In the genomic region with DNA sequence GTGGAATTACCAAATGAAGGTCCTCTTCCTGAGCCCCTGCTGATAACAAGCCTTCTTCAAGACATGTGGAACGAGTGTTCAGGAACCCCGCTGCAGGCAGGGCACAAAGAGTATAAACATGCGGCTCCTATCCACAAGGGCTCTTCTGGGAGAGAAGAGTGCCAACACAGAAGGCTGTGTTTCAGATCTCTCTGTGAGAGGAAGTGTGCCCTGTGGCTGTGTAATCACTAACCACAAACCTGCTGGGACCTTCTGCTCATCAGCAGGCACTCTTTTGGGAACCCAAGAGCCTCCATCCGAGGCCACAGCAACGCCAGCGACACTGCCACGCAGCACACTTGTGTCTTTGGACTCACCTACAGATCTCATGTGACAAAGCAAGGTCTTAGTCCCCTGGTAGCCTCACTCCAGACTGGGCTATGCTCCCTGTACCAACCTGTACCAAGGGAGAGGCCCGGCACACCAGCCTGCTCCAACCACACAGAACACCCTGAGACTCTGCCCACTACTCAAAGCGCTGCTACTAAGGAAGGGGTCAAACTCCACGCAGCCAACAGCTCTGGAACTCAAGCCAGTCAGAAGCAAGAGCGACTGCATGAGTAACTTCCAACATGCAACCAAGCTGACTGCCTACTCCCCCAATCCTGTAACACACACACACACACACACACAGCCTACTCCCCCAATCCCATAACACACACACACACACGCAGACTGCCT, we compare ENCODE assay signal across 7 cellular contexts. TPM values are rescaled to one million over a fixed set of nuclear protein-coding genes. Genes with fewer than 3 reads are reported as not detected.
DNase-seq lines count a peak whose midpoint lies in the region; ATAC-seq and TF ChIP-seq lines count a peak whose summit lies in the region.

No MANE protein-coding gene starts in this region.

- POLR2A ChIA-PET in Panc1 (lab: Charles Lee) = no interaction called here

- H3K36me3 Mint-ChIP-seq in HFFc6 (ENCODE audit: low read depth) (peaks cover 28% of the 10 kb centered on the region), endodermal cell (ENCODE audit: low read depth) (peaks cover 55% of the 10 kb centered on the region)

- H3K36me3 ChIP-seq in Panc1 (ENCODE audit: control insufficient read depth, insufficient read depth, low read length) (peaks cover 4% of the 10 kb centered on the region; the same call in 1 of the 2 replicates), endodermal cell (ENCODE audit: control insufficient read depth, insufficient read depth, low read length) (peaks cover 51% of the 10 kb centered on the region), skeletal muscle tissue (ENCODE audit: control insufficient read depth in 3 of 3, insufficient read depth in 3 of 3, low read length in 3 of 3) (peaks cover 14 to 29% (median 24%) of the 10 kb centered on the region in 3 donors), body of pancreas (replicated peaks in 1 of 2; ENCODE audit: insufficient read depth in 1 of 2, low read depth in 2 of 2) (peaks cover 0 to 3% of the 10 kb centered on the region in 2 donors)

- H3K27ac Mint-ChIP-seq in HFFc6 (0 out of 2 replicates have a peak overlapping the region, but pooled peaks have one; percentile 31), endodermal cell (peak overlapping the region; percentile 86)

- H3K27ac ChIP-seq in Panc1 (ENCODE audit: low read length) (peak overlapping the region; percentile 95), endodermal cell (ENCODE audit: low read depth, low read length) (no peak overlapping the region), skeletal muscle tissue (ENCODE audit: low read depth, low read length) (no peak overlapping the region), body of pancreas (no peak overlapping the region)

- TF ChIP-seq POLR2A in body of pancreas (IDR thresholded peaks at IDR 0.05) = no peak

- WGBS in endodermal cell (ENCODE audit: insufficient coverage in 1 of 2, insufficient read length in 1 of 2), 2 experiments = 94 to 96% methylated on average over 10 to 12 of the region's 12 CpGs
- WGBS in body of pancreas, 2 donors = 67 to 72% methylated on average over 5 to 12 of the region's 12 CpGs

- BruUV-seq in Panc1 (replicated peaks; lab: Mats Ljungman, UMichigan) = no TSS peak

- in situ Hi-C loops in Panc1 (cut with HindIII; ENCODE audit: low pct_unique_long_range_greater_than_20kb, low sequenced_read_pairs) = no loop called here

- peaks cover 2% of the 10 kb centered on the region; the same call in 1 of the 2 replicates for H3K27me3 Mint-ChIP-seq in HFFc6 (ENCODE audit: insufficient read depth)
- no peaks in the 10 kb centered on the region for H3K27me3 Mint-ChIP-seq in endodermal cell (ENCODE audit: insufficient read depth)

- H3K9me3 ChIP-seq in Panc1 (ENCODE audit: control insufficient read depth, insufficient read depth, low read depth, low read length) (no peaks in the 10 kb centered on the region), endodermal cell (ENCODE audit: control insufficient read depth, low read length) (no peaks in the 10 kb centered on the region), skeletal muscle tissue (ENCODE audit: control insufficient read depth in 3 of 3, low read length in 3 of 3) (no peaks in the 10 kb centered on the region), body of pancreas (no peaks in the 10 kb centered on the region)

- H3K27me3 ChIP-seq in Panc1 (ENCODE audit: control insufficient read depth, insufficient read depth, low read length) = no peaks in the 10 kb centered on the region
- no peaks in the 10 kb centered on the region for H3K27me3 ChIP-seq in endodermal cell (ENCODE audit: control insufficient read depth, insufficient read depth, low read length, poor library complexity, severe bottlenecking)
- no peaks in the 10 kb centered on the region for H3K27me3 ChIP-seq in skeletal muscle tissue (ENCODE audit: control insufficient read depth in 3 of 3, insufficient read depth in 3 of 3, low read length in 3 of 3)
- no peaks in the 10 kb centered on the region for H3K27me3 ChIP-seq in body of pancreas

- no peak overlapping the region for H3K9ac ChIP-seq in endodermal cell (ENCODE audit: extremely low read depth, low read length, poor library complexity, severe bottlenecking)
- peak overlapping the region in 2 of 3 donors; percentile 33 to 61 for H3K9ac ChIP-seq in skeletal muscle tissue (ENCODE audit: low read depth in 1 of 3, low read length in 3 of 3)

- H3K4me1 ChIP-seq in Panc1 (ENCODE audit: control insufficient read depth, insufficient read depth, low read length) (peaks cover 49% of the 10 kb centered on the region), endodermal cell (ENCODE audit: control insufficient read depth, insufficient read depth, low read length) (peaks cover 22% of the 10 kb centered on the region), skeletal muscle tissue (ENCODE audit: control insufficient read depth in 3 of 3, insufficient read depth in 3 of 3, low read length in 3 of 3) (peaks cover 50 to 55% (median 52%) of the 10 kb centered on the region in 3 donors), body of pancreas (peaks cover 31% of the 10 kb centered on the region)

- intact Hi-C loops in Panc1 (cut with micrococcal nuclease; ENCODE audit: unreplicated experiment) (no loop called here), body of pancreas (cut with DNase I) (no loop called here)

- H3K4me3 Mint-ChIP-seq in HFFc6 (no peak overlapping the region), endodermal cell (no peak overlapping the region)

- no peak for TF ChIP-seq CTCF in HFFc6 (IDR thresholded peaks at IDR 0.05)
- TF ChIP-seq CTCF in Panc1 (IDR thresholded peaks at IDR 0.05) = no peak
- TF ChIP-seq CTCF in endodermal cell (conservative IDR thresholded peaks at IDR 0.05) = no peak
- TF ChIP-seq CTCF in body of pancreas (IDR thresholded peaks at IDR 0.05) = no peak

- H3K9me3 Mint-ChIP-seq in HFFc6 = no peaks in the 10 kb centered on the region
- no peaks in the 10 kb centered on the region for H3K9me3 Mint-ChIP-seq in endodermal cell

- peaks cover 63% of the 10 kb centered on the region for H3K4me1 Mint-ChIP-seq in HFFc6 (ENCODE audit: low read depth)
- peaks cover 50% of the 10 kb centered on the region for H3K4me1 Mint-ChIP-seq in endodermal cell

- ATAC-seq in Panc1 = 0 out of 2 replicates have a peak, but pooled peaks have one; percentile 20
- no peak for ATAC-seq in GM18867 (IDR thresholded peaks at IDR 0.05; ENCODE audit: unreplicated experiment)
- ATAC-seq in body of pancreas = no peak

- DNase-seq in HFFc6 (no peak), Panc1 (ENCODE audit: low read depth, low spot score) (no peak), endodermal cell (no peak), body of pancreas (no peak)
- DNase-seq in stimulated activated naive CD4-positive, alpha-beta T cell treated with Interleukin-2 at 50 U/mL for 16 hours (lab: John Stamatoyannopoulos, UW) = no peak

- H3K4me3 ChIP-seq in Panc1 (ENCODE audit: low read depth in 2 of 2, low read length in 2 of 2) (no peak overlapping the region), endodermal cell (ENCODE audit: low read length) (no peak overlapping the region), skeletal muscle tissue (ENCODE audit: low read length in 3 of 3) (no peak overlapping the region), body of pancreas (no peak overlapping the region)

- CTCF ChIA-PET in Panc1 (lab: Charles Lee) = no interaction called here

RNA-seq across cellular contexts. Expression of a gene that starts 7.8 kb away (rescaled TPM):
- total RNA-seq in HFFc6 (2021; fragmentation: NEBNext Ultra II Directional; extraction: Animal tissue kit (Norgen Biotek cat#: 25700)) = 100 to 1,000 TPM; 241 to 290 (median 277) TPM
- total RNA-seq in Panc1 (2021; ENCODE audit: unreplicated experiment) (226 TPM), endodermal cell (100 to 1,000 TPM; 155 to 168 TPM), skeletal muscle tissue (98.1 TPM), body of pancreas (100 to 1,000 TPM in 1 of 2 donors, 10 to 100 TPM in 1; 71.5 to 106 TPM)
- polyA plus RNA-seq in Panc1 (2012; ENCODE audit: insufficient read length) = 169 TPM
- polyA plus RNA-seq in endodermal cell (2013, experiment 1 of 2) = 225 TPM
- 224 TPM for polyA plus RNA-seq in endodermal cell (2013, experiment 2 of 2)

RNA-seq across cellular contexts. Expression of a gene that starts 47.9 kb away (rescaled TPM):
- 100 to 1,000 TPM; 116 to 160 (median 147) TPM for total RNA-seq in HFFc6 (2021; fragmentation: NEBNext Ultra II Directional; extraction: Animal tissue kit (Norgen Biotek cat#: 25700))
- 41.4 TPM for total RNA-seq in Panc1 (2021; ENCODE audit: unreplicated experiment)
- polyA plus RNA-seq in Panc1 (2012; ENCODE audit: insufficient read length) = 55.8 TPM
- 10 to 100 TPM; 79.5 to 96.4 TPM for total RNA-seq in endodermal cell
- polyA plus RNA-seq in endodermal cell (2013, experiment 1 of 2) = 123 TPM
- polyA plus RNA-seq in endodermal cell (2013, experiment 2 of 2) = 111 TPM
- 28.7 TPM for total RNA-seq in skeletal muscle tissue
- 10 to 100 TPM; 20.4 to 33.2 TPM for total RNA-seq in body of pancreas

RNA-seq across cellular contexts. Expression of a gene that starts 55.0 kb away (rescaled TPM):
- total RNA-seq in HFFc6 (2021; fragmentation: NEBNext Ultra II Directional; extraction: Animal tissue kit (Norgen Biotek cat#: 25700)) = under 1 TPM in 3 of 6 experiments, not detected in 3; 0.19 to 0.45 (median 0.33) TPM
- total RNA-seq in Panc1 (2021; ENCODE audit: unreplicated experiment) = 3.0 TPM
- polyA plus RNA-seq in Panc1 (2012; ENCODE audit: insufficient read length) = 3.4 TPM
- 1 to 10 TPM; 1.6 to 2.3 TPM for total RNA-seq in endodermal cell
- 0.36 TPM for polyA plus RNA-seq in endodermal cell (2013, experiment 1 of 2)
- 0.54 TPM for polyA plus RNA-seq in endodermal cell (2013, experiment 2 of 2)
- total RNA-seq in skeletal muscle tissue = 19.8 TPM
- 10 to 100 TPM; 17.8 to 23.3 TPM for total RNA-seq in body of pancreas
